Comparison of ENCODE assay signal across 1 cellular context in the genomic region with DNA sequence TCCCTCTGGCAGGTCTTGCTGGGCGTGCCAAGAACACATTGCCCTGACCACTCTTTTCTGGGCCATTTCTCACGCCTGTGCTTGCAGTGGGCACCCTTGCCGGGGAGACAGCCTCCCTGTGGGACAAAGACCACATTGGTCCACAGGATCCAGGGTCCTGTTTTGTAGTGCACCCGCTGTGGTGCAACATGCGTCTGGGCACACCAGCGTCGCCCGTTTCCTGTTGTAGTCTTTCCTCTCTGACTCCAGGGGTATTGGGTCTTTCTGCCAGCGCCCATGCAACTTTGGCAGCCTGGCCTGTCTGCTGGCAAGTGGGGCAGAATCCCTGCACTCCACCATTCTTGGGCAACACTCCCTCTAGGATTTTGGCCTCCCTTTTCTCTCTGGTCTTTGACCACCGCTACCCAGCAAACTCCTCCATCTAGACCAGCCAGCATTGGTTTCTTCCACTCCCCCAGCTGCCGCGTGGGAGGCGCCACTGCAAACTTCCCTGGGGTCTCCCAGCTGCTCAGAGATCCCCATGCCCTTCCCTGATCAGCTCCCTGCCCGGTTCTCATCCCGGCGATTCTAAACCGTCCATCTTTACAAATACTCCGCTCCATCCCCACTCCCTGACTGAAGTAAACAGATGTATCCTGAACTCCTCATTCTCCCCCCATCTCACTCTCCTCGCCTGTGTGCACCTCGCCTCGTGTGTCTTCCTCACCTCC.
TF ChIP-seq lines count a peak whose summit lies in the region.

No MANE protein-coding gene starts in this region.

TF ChIP-seq in endothelial cell of umbilical vein, 7 proteins besides CTCF, POLR2A, EP300 and RAD21:
- TF ChIP-seq, protein P1, sequence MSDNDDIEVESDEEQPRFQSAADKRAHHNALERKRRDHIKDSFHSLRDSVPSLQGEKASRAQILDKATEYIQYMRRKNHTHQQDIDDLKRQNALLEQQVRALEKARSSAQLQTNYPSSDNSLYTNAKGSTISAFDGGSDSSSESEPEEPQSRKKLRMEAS (IDR thresholded peaks at IDR 0.05; ENCODE audit: insufficient read depth, insufficient read length), result no peak
- TF ChIP-seq MYC (IDR thresholded peaks at IDR 0.05; ENCODE audit: low read depth, low read length), result no peak
- no peak for TF ChIP-seq FOS (IDR thresholded peaks at IDR 0.05; ENCODE audit: borderline replicate concordance, insufficient read depth, low read length)
- TF ChIP-seq JUN (IDR thresholded peaks at IDR 0.05; ENCODE audit: borderline replicate concordance, insufficient read depth, insufficient read length, low read depth), result no peak
- no peak for TF ChIP-seq EZH2 (IDR thresholded peaks at IDR 0.05; ENCODE audit: borderline replicate concordance, low read depth, low read length, severe bottlenecking)
- TF ChIP-seq GATA2 (IDR thresholded peaks at IDR 0.05; ENCODE audit: insufficient read depth, insufficient read length, low read depth, low read length), result no peak
- no peak for TF ChIP-seq POLR2AphosphoS5 (IDR thresholded peaks at IDR 0.05; ENCODE audit: insufficient read depth, low read depth, low read length)
